ENCODE assay signal across 30 cellular contexts in the genomic region with DNA sequence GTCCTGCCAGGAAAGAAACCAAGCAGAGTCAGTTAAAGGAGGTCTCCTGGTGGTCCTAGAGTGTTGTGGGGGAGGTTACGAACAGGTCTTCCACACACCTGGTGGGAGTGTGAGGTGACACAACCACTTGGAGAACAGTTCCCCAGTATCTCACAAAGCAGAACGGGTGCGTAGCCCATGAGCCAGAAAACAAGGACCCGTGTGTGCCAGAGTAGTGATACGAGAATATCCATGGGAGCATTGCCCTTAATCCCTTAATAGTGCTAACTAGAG. TPM values are rescaled to one million over a fixed set of nuclear protein-coding genes. Genes with fewer than 3 reads are reported as not detected.
"Had no signal": no experiment of that assay in that cellular context is flagged by ENCODE, and none has a peak within 500 bp of the region (broad histone marks: within the 10 kb centered on the region; RNA-seq: fewer than 3 reads in every experiment).

No MANE protein-coding gene starts in this region.

- H3K4me1 Mint-ChIP-seq: activated CD4-positive, alpha-beta memory T cell treated with anti-CD3 and anti-CD28 coated beads, Interleukin-2, amount 10 ng/mL, durations not matched to agents 7 days and 5 days; activated CD4-positive, alpha-beta T cell treated with anti-CD3 and anti-CD28 coated beads, Interleukin-2, amount 10 ng/mL, durations not matched to agents 7 days and 5 days; activated naive CD4-positive, alpha-beta T cell treated with anti-CD3 and anti-CD28 coated beads, Interleukin-2, amount 50 U/mL, for 24 hours; activated naive CD8-positive, alpha-beta T cell treated with anti-CD3 and anti-CD28 coated beads for 36 hours; activated naive CD8-positive, alpha-beta T cell treated with anti-CD3 and anti-CD28 coated beads, Interleukin-2, amount 50 U/mL, for 24 hours; WTC11 had no signal

- H3K4me3 ChIP-seq: adrenal gland, body of pancreas, esophagus muscularis mucosa, gastroesophageal sphincter had no signal

- H3K9me3 Mint-ChIP-seq: activated CD4-positive, alpha-beta memory T cell treated with anti-CD3 and anti-CD28 coated beads, Interleukin-2, amount 10 ng/mL, durations not matched to agents 7 days and 5 days; activated CD4-positive, alpha-beta T cell treated with anti-CD3 and anti-CD28 coated beads, Interleukin-2, amount 10 ng/mL, durations not matched to agents 7 days and 5 days; activated naive CD4-positive, alpha-beta T cell treated with anti-CD3 and anti-CD28 coated beads for 36 hours; activated naive CD4-positive, alpha-beta T cell treated with anti-CD3 and anti-CD28 coated beads, Interleukin-2, amount 50 U/mL, for 24 hours; activated naive CD8-positive, alpha-beta T cell treated with anti-CD3 and anti-CD28 coated beads for 36 hours; activated naive CD8-positive, alpha-beta T cell treated with anti-CD3 and anti-CD28 coated beads, Interleukin-2, amount 50 U/mL, for 24 hours; activated T-cell treated with anti-CD3 and anti-CD28 coated beads, Interleukin-2, amount 50 U/mL, for 24 hours; activated T-cell treated with anti-CD3 and anti-CD28 coated beads, Interleukin-2, amount 50 U/mL, for 72 hours; effector memory CD8-positive, alpha-beta T cell; WTC11 had no signal

- H3K36me3 Mint-ChIP-seq: activated naive CD4-positive, alpha-beta T cell treated with anti-CD3 and anti-CD28 coated beads, Interleukin-2, amount 50 U/mL, for 24 hours; activated naive CD8-positive, alpha-beta T cell treated with anti-CD3 and anti-CD28 coated beads for 36 hours; WTC11 had no signal

- H3K27me3 Mint-ChIP-seq: activated CD4-positive, alpha-beta T cell treated with anti-CD3 and anti-CD28 coated beads, Interleukin-2, amount 10 ng/mL, durations not matched to agents 7 days and 5 days; activated naive CD4-positive, alpha-beta T cell treated with anti-CD3 and anti-CD28 coated beads, Interleukin-2, amount 50 U/mL, for 24 hours; activated naive CD8-positive, alpha-beta T cell treated with anti-CD3 and anti-CD28 coated beads for 36 hours; activated naive CD8-positive, alpha-beta T cell treated with anti-CD3 and anti-CD28 coated beads, Interleukin-2, amount 50 U/mL, for 24 hours had no signal

- FAIRE-seq: colon had no signal

- DNase-seq: activated CD4-positive, alpha-beta memory T cell treated with anti-CD3 and anti-CD28 coated beads, Interleukin-2, amount 10 ng/mL, durations not matched to agents 7 days and 5 days; activated CD4-positive, alpha-beta T cell treated with anti-CD3 and anti-CD28 coated beads for 1 hour; activated CD4-positive, alpha-beta T cell treated with anti-CD3 and anti-CD28 coated beads for 4 hours; activated CD4-positive, alpha-beta T cell treated with anti-CD3 and anti-CD28 coated beads, Interleukin-2, amount 10 ng/mL, durations not matched to agents 7 days and 5 days; activated CD4-positive, alpha-beta T cell treated with anti-CD3 and anti-CD28 coated beads, Interleukin-2, amount 50 U/mL, for 4 hours; activated CD8-positive, alpha-beta memory T cell treated with anti-CD3 and anti-CD28 coated beads, Interleukin-2, amount 50 U/mL, for 48 hours; activated naive CD4-positive, alpha-beta T cell treated with anti-CD3 and anti-CD28 coated beads for 36 hours; activated naive CD8-positive, alpha-beta T cell treated with anti-CD3 and anti-CD28 coated beads for 36 hours; activated naive CD8-positive, alpha-beta T cell treated with anti-CD3 and anti-CD28 coated beads, Interleukin-2, amount 50 U/mL, for 24 hours; activated T-cell treated with anti-CD3 and anti-CD28 coated beads for 4 hours; activated T-cell treated with anti-CD3 and anti-CD28 coated beads, Interleukin-2, amount 50 U/mL, for 24 hours; activated T-cell treated with anti-CD3 and anti-CD28 coated beads, Interleukin-2, amount 50 U/mL, for 72 hours; adrenal gland; amygdala; aorta; body of pancreas; caudate nucleus; cortex of kidney; dermis blood vessel endothelial cell; effector CD4-positive, alpha-beta T cell; effector memory CD8-positive, alpha-beta T cell; erythroblast; foreskin keratinocyte; T-helper 2 cell had no signal

- H3K27me3 ChIP-seq: adrenal gland, body of pancreas had no signal

- H3K4me3 Mint-ChIP-seq: activated CD4-positive, alpha-beta memory T cell treated with anti-CD3 and anti-CD28 coated beads, Interleukin-2, amount 10 ng/mL, durations not matched to agents 7 days and 5 days; activated CD4-positive, alpha-beta T cell treated with anti-CD3 and anti-CD28 coated beads, Interleukin-2, amount 10 ng/mL, durations not matched to agents 7 days and 5 days; activated naive CD4-positive, alpha-beta T cell treated with anti-CD3 and anti-CD28 coated beads for 36 hours; activated naive CD4-positive, alpha-beta T cell treated with anti-CD3 and anti-CD28 coated beads, Interleukin-2, amount 50 U/mL, for 24 hours; activated naive CD8-positive, alpha-beta T cell treated with anti-CD3 and anti-CD28 coated beads for 36 hours; activated naive CD8-positive, alpha-beta T cell treated with anti-CD3 and anti-CD28 coated beads, Interleukin-2, amount 50 U/mL, for 24 hours; activated T-cell treated with anti-CD3 and anti-CD28 coated beads, Interleukin-2, amount 50 U/mL, for 24 hours; activated T-cell treated with anti-CD3 and anti-CD28 coated beads, Interleukin-2, amount 50 U/mL, for 72 hours; effector memory CD8-positive, alpha-beta T cell; WTC11 had no signal

- ATAC-seq: activated naive CD8-positive, alpha-beta T cell treated with anti-CD3 and anti-CD28 coated beads, Interleukin-2, amount 50 U/mL, for 24 hours; activated T-cell treated with anti-CD3 and anti-CD28 coated beads, Interleukin-2, amount 50 U/mL, for 72 hours; body of pancreas; effector memory CD8-positive, alpha-beta T cell; foreskin keratinocyte; gastroesophageal sphincter; WTC11 had no signal

- H3K36me3 ChIP-seq: adrenal gland, esophagus muscularis mucosa, gastroesophageal sphincter had no signal

- H3K27ac Mint-ChIP-seq: activated CD4-positive, alpha-beta memory T cell treated with anti-CD3 and anti-CD28 coated beads, Interleukin-2, amount 10 ng/mL, durations not matched to agents 7 days and 5 days; activated CD4-positive, alpha-beta T cell treated with anti-CD3 and anti-CD28 coated beads, Interleukin-2, amount 10 ng/mL, durations not matched to agents 7 days and 5 days; activated naive CD4-positive, alpha-beta T cell treated with anti-CD3 and anti-CD28 coated beads for 36 hours; activated naive CD4-positive, alpha-beta T cell treated with anti-CD3 and anti-CD28 coated beads, Interleukin-2, amount 50 U/mL, for 24 hours; activated naive CD8-positive, alpha-beta T cell treated with anti-CD3 and anti-CD28 coated beads for 36 hours; activated naive CD8-positive, alpha-beta T cell treated with anti-CD3 and anti-CD28 coated beads, Interleukin-2, amount 50 U/mL, for 24 hours; activated T-cell treated with anti-CD3 and anti-CD28 coated beads, Interleukin-2, amount 50 U/mL, for 24 hours; activated T-cell treated with anti-CD3 and anti-CD28 coated beads, Interleukin-2, amount 50 U/mL, for 72 hours; effector memory CD8-positive, alpha-beta T cell; WTC11 had no signal

- H3K27ac ChIP-seq: adrenal gland, body of pancreas, esophagus muscularis mucosa, foreskin keratinocyte, gastroesophageal sphincter had no signal

- H3K9me3 ChIP-seq: adrenal gland, body of pancreas, esophagus muscularis mucosa, gastroesophageal sphincter had no signal

- H3K4me1 ChIP-seq: adrenal gland, body of pancreas, esophagus muscularis mucosa, foreskin keratinocyte, gastroesophageal sphincter had no signal

RNA-seq across cellular contexts. Expression of gene CLDN5, which starts 21.7 kb away (rescaled TPM):
- total RNA-seq: activated naive CD8-positive, alpha-beta T cell treated with anti-CD3 and anti-CD28 coated beads for 36 hours; chondrocyte; foreskin keratinocyte had no signal
- polyA plus RNA-seq: foreskin keratinocyte had no signal
